ENCODE assay signal across 8 cellular contexts in genomic region chr10:104121485-104122272, GRCh38. TPM values are rescaled to one million over a fixed set of nuclear protein-coding genes. Genes with fewer than 3 reads are reported as not detected.
DNase-seq lines count a peak whose midpoint lies in the region; ATAC-seq and TF ChIP-seq lines count a peak whose summit lies in the region.

SFR1 (plus strand) TSS chr10:104122171; CDS start chr10:104122184, 13 bp downstream.

- no peaks in the 10 kb centered on the region for H3K36me3 ChIP-seq in CD8-positive, alpha-beta T cell (ENCODE audit: insufficient read depth, low read length)
- H3K36me3 ChIP-seq in liver (ENCODE audit: control insufficient read depth in 4 of 4, insufficient read depth in 3 of 4, low read depth in 1 of 4, low read length in 3 of 4): no peaks in the 10 kb centered on the region

- H3K9ac ChIP-seq in liver (ENCODE audit: low read depth in 1 of 2, low read length in 2 of 2): peak within 1 kb of the TSS; percentile 84 to 99

- peak; percentile 50 for TF ChIP-seq CTCF in CD8-positive, alpha-beta T cell (IDR thresholded peaks at IDR 0.05)
- TF ChIP-seq CTCF in liver (IDR thresholded peaks at IDR 0.05; ENCODE audit: low read depth, low read length, missing input control): peak; percentile 53

- peak; percentile 63 to 66 for TF ChIP-seq RAD21 in liver (IDR thresholded peaks at IDR 0.05)

- CTCF ChIA-PET in CD8-positive, alpha-beta T cell (lab: Charles Lee): interaction anchor here (1.1 to 3.2 kb wide), 19 partner anchors 9 to 236 kb away, joined by 3 to 19 read pairs (median 4); no protein-coding TSS in a partner anchor
- CTCF ChIA-PET in activated CD4-positive, alpha-beta memory T cell treated with anti-CD3 and anti-CD28 coated beads for 36 hours (lab: Charles Lee): interaction anchor here (0.6 to 5.9 kb wide), 23 partner anchors 12 to 409 kb away, joined by 3 to 68 read pairs (median 4); partner anchors contain the start of genes CFAP58, GSTO1 and SLK

- under 1% methylated on average over 70 of the region's 70 CpGs for WGBS in liver

- no peaks in the 10 kb centered on the region for H3K9me3 ChIP-seq in CD8-positive, alpha-beta T cell (ENCODE audit: low read length)
- no peaks in the 10 kb centered on the region for H3K9me3 ChIP-seq in liver (ENCODE audit: control insufficient read depth in 4 of 4, low read length in 3 of 4)

- peak within 1 kb of the TSS; percentile 99 for H3K27ac Mint-ChIP-seq in CD8-positive, alpha-beta T cell
- H3K27ac Mint-ChIP-seq in activated CD4-positive, alpha-beta memory T cell treated with anti-CD3 and anti-CD28 coated beads for 36 hours: peak within 1 kb of the TSS; percentile 97

- ATAC-seq in CD8-positive, alpha-beta T cell: peak; percentile 90
- ATAC-seq in GM19452 (IDR thresholded peaks at IDR 0.05; ENCODE audit: unreplicated experiment): peak; percentile 93

- peak within 1 kb of the TSS; percentile 98 for H3K4me3 ChIP-seq in CD8-positive, alpha-beta T cell (ENCODE audit: low read depth, low read length)
- H3K4me3 ChIP-seq in liver (ENCODE audit: low read depth in 1 of 3, low read length in 3 of 3): peak within 1 kb of the TSS; percentile 64 to 98 (median 93)

- H3K27me3 ChIP-seq in CD8-positive, alpha-beta T cell (ENCODE audit: insufficient read depth, low read length): no peaks in the 10 kb centered on the region
- no peaks in the 10 kb centered on the region for H3K27me3 ChIP-seq in liver (ENCODE audit: control insufficient read depth in 4 of 4, insufficient read depth in 4 of 4, low read length in 3 of 4)

- peaks cover 29% of the 10 kb centered on the region for H3K4me1 Mint-ChIP-seq in CD8-positive, alpha-beta T cell (ENCODE audit: low read depth)
- H3K4me1 Mint-ChIP-seq in activated CD4-positive, alpha-beta memory T cell treated with anti-CD3 and anti-CD28 coated beads for 36 hours (ENCODE audit: low read depth): peaks cover 33% of the 10 kb centered on the region

- intact Hi-C loops in CD8-positive, alpha-beta T cell (cut with DNase I, micrococcal nuclease): loop anchor here (1.0 to 5.0 kb wide), 11 partner anchors 87 to 233 kb away; partner anchors contain the start of genes CFAP43 (in 2 of the 2), CFAP58 (in 2 of the 2), GSTO2 (in 2 of the 2) and SLK (in 2 of the 2)
- intact Hi-C loops in activated CD4-positive, alpha-beta memory T cell treated with anti-CD3 and anti-CD28 coated beads for 36 hours (cut with micrococcal nuclease): loop anchor here (1.0 to 5.0 kb wide), 11 partner anchors 11 to 424 kb away; partner anchors contain the start of genes GSTO2, SLK and STN1

- peak; percentile 98 to 99 (median 99) for DNase-seq in CD8-positive, alpha-beta T cell
- DNase-seq in HK-2 (ENCODE audit: unreplicated experiment) (peak; percentile 100), NCI-H82 treated with DMSO at 0.1 percent for 48 hours (lab: John Stamatoyannopoulos, UW; ENCODE audit: unreplicated experiment) (peak; percentile 92), dermis microvascular lymphatic vessel endothelial cell (ENCODE audit: low read depth in 2 of 2) (peak; percentile 94 to 100)
- peak; percentile 100 for DNase-seq in activated CD4-positive, alpha-beta memory T cell treated with anti-CD3 and anti-CD28 coated beads for 36 hours
- DNase-seq in stimulated activated CD4-positive, alpha-beta T cell treated with anti-CD3 and anti-CD28 coated beads, Interleukin-4, amount 100 ng/mL, for 24 hours: peak; percentile 99

- H3K4me1 ChIP-seq in CD8-positive, alpha-beta T cell (ENCODE audit: insufficient read depth, low read length): peaks cover 19% of the 10 kb centered on the region
- H3K4me1 ChIP-seq in liver (ENCODE audit: control insufficient read depth in 4 of 4, insufficient read depth in 4 of 4, low read length in 3 of 4): peaks cover 0 to 7% (median 4%) of the 10 kb centered on the region in 4 donors

- peak within 1 kb of the TSS; percentile 98 for H3K27ac ChIP-seq in CD8-positive, alpha-beta T cell (ENCODE audit: low read depth, low read length)
- H3K27ac ChIP-seq in liver (ENCODE audit: low read depth in 1 of 2, low read length in 2 of 2): peak within 1 kb of the TSS; percentile 90 to 100

- H3K36me3 Mint-ChIP-seq in CD8-positive, alpha-beta T cell: peaks cover 17% of the 10 kb centered on the region
- peaks cover 14% of the 10 kb centered on the region for H3K36me3 Mint-ChIP-seq in activated CD4-positive, alpha-beta memory T cell treated with anti-CD3 and anti-CD28 coated beads for 36 hours

- POLR2A ChIA-PET in CD8-positive, alpha-beta T cell (lab: Charles Lee): interaction anchor here (0.9 to 2.4 kb wide), 31 partner anchors 8 to 537 kb away, joined by 3 to 13 read pairs (median 5); partner anchors contain the start of genes GSTO1, GSTO2, SLK and STN1
- POLR2A ChIA-PET in activated CD4-positive, alpha-beta memory T cell treated with anti-CD3 and anti-CD28 coated beads for 36 hours (lab: Charles Lee): interaction anchor here (0.6 to 2.7 kb wide), 23 partner anchors 10 to 895 kb away, joined by 3 to 20 read pairs (median 5); partner anchors contain the start of genes GSTO1, GSTO2, ITPRIP and SLK

- H3K27me3 Mint-ChIP-seq in CD8-positive, alpha-beta T cell (ENCODE audit: low read depth): peaks cover 6% of the 10 kb centered on the region
- H3K27me3 Mint-ChIP-seq in activated CD4-positive, alpha-beta memory T cell treated with anti-CD3 and anti-CD28 coated beads for 36 hours: no peaks in the 10 kb centered on the region

- H3K4me3 Mint-ChIP-seq in CD8-positive, alpha-beta T cell: peak within 1 kb of the TSS; percentile 95
- H3K4me3 Mint-ChIP-seq in activated CD4-positive, alpha-beta memory T cell treated with anti-CD3 and anti-CD28 coated beads for 36 hours: peak within 1 kb of the TSS; percentile 90

- H3K9me3 Mint-ChIP-seq in CD8-positive, alpha-beta T cell: no peaks in the 10 kb centered on the region
- no peaks in the 10 kb centered on the region for H3K9me3 Mint-ChIP-seq in activated CD4-positive, alpha-beta memory T cell treated with anti-CD3 and anti-CD28 coated beads for 36 hours

TF ChIP-seq in liver, 16 proteins besides CTCF, POLR2A, EP300 and RAD21 (continues in another document):
- peak; percentile 66 for TF ChIP-seq SP1 (IDR thresholded peaks at IDR 0.05)
- peak in 1 of 2 donors; percentile 46 for TF ChIP-seq JUND (IDR thresholded peaks at IDR 0.05)
- peak; percentile 63 for TF ChIP-seq REST (IDR thresholded peaks at IDR 0.05)
- TF ChIP-seq NR2F2 (IDR thresholded peaks at IDR 0.05): no peak
- TF ChIP-seq RXRA (IDR thresholded peaks at IDR 0.05): no peak
- TF ChIP-seq TAF1 (conservative IDR thresholded peaks at IDR 0.05): peak; percentile 73
- TF ChIP-seq EGR1 (IDR thresholded peaks at IDR 0.05; ENCODE audit: low read depth in 2 of 2): no peak
- peak in 1 of 2 donors; percentile 54 for TF ChIP-seq GABPA (IDR thresholded peaks at IDR 0.05 in 1 of 2, conservative IDR thresholded peaks at IDR 0.05 in 1 of 2)
- peak; percentile 79 for TF ChIP-seq YY1 (IDR thresholded peaks at IDR 0.05)
- no peak for TF ChIP-seq ATF3 (IDR thresholded peaks at IDR 0.05)
- no peak for TF ChIP-seq ZBTB33 (IDR thresholded peaks at IDR 0.05)
- TF ChIP-seq HNF4G (IDR thresholded peaks at IDR 0.05): no peak
- TF ChIP-seq HNF4A (conservative IDR thresholded peaks at IDR 0.05): peak in 1 of 2 donors; percentile 14
- no peak for TF ChIP-seq FOXA2 (IDR thresholded peaks at IDR 0.05)

RNA-seq across cellular contexts. Expression of gene SFR1, which starts in this region (rescaled TPM):
- 1 to 10 TPM; 6.2 to 6.8 TPM for total RNA-seq in CD8-positive, alpha-beta T cell
- total RNA-seq in activated CD4-positive, alpha-beta memory T cell treated with anti-CD3 and anti-CD28 coated beads for 36 hours: 10 to 100 TPM; 16.8 to 19.2 TPM
- 3.5 and 4.9 TPM in 2 replicates for total RNA-seq in dermis microvascular lymphatic vessel endothelial cell
- total RNA-seq in liver: 1 to 10 TPM; 1.7 to 5.5 TPM
- polyA plus RNA-seq in liver: 1 to 10 TPM in 1 of 2 donors, under 1 TPM in 1; 0.83 to 1.5 TPM

Comparison
In these comparisons a context has a peak if more than half of its experiments do, and no peak if none do; other contexts are left out.
1. Peak in every context shown above with its lines: DNase-seq, ATAC-seq, H3K4me3 ChIP-seq and H3K27ac ChIP-seq.